Comparison of ENCODE assay signal across 10 cellular contexts in the genomic region with DNA sequence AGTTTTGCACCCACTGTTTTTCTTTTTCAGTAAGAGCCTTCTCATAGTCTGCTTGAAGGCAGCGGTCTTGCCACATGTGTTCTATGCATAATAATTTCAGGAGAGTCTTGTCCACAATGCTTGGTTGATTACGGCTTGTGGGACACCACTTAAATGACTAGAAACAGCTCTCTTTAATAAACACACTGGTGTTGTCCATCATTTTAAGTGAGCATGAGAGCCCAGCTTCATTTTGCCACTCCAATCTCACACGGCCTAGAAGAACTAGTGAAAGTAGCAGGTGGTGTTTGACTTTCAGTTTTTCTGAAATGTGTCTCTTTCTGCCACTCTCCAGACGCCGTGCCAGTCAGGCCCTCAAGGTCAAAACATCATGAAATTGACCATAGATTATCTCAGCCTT.
DNase-seq lines count a peak whose midpoint lies in the region; ATAC-seq and TF ChIP-seq lines count a peak whose summit lies in the region.
"Had no signal": no experiment of that assay in that cellular context is flagged by ENCODE, and none has a peak within 500 bp of the region (broad histone marks: within the 10 kb centered on the region; RNA-seq: fewer than 3 reads in every experiment).

No MANE protein-coding gene starts in this region.

- H3K9me3 ChIP-seq in lower lobe of right lung = no peaks in the 10 kb centered on the region

- ATAC-seq in GM18909 (IDR thresholded peaks at IDR 0.05; ENCODE audit: poor library complexity, unreplicated experiment) (peak; percentile 81), HG02610 (IDR thresholded peaks at IDR 0.05; ENCODE audit: unreplicated experiment) (peak; percentile 88), HG03520 (IDR thresholded peaks at IDR 0.05; ENCODE audit: unreplicated experiment) (peak; percentile 63), lower lobe of right lung (no peak)
- ATAC-seq in stimulated activated memory B cell treated with anti-CD40 and anti-IgM and Interleukin-4, amounts not matched to agents 10 μg/mL and 1 μg/mL and 100 μg/mL, for 72 hours = peak; percentile 84
- ATAC-seq: left colon had no signal

- H3K36me3 ChIP-seq in lower lobe of right lung = no peaks in the 10 kb centered on the region

- H3K27me3 Mint-ChIP-seq in stimulated activated memory B cell treated with anti-CD40 and anti-IgM and Interleukin-4, amounts not matched to agents 10 μg/mL and 1 μg/mL and 100 μg/mL, for 72 hours = no peaks in the 10 kb centered on the region

- peaks cover 65% of the 10 kb centered on the region for H3K4me1 Mint-ChIP-seq in stimulated activated memory B cell treated with anti-CD40 and anti-IgM and Interleukin-4, amounts not matched to agents 10 μg/mL and 1 μg/mL and 100 μg/mL, for 72 hours

- H3K27ac ChIP-seq in lower lobe of right lung = no peak overlapping the region
- H3K27ac ChIP-seq: epithelial cell of prostate had no signal

- H3K4me3 ChIP-seq in lower lobe of right lung = no peak overlapping the region

- no peaks in the 10 kb centered on the region for H3K4me1 ChIP-seq in lower lobe of right lung

- peaks cover 4% of the 10 kb centered on the region for H3K9me3 Mint-ChIP-seq in stimulated activated memory B cell treated with anti-CD40 and anti-IgM and Interleukin-4, amounts not matched to agents 10 μg/mL and 1 μg/mL and 100 μg/mL, for 72 hours

- no peak for TF ChIP-seq CTCF in lower lobe of right lung (IDR thresholded peaks at IDR 0.05)

- peak overlapping the region; percentile 60 for H3K4me3 Mint-ChIP-seq in stimulated activated memory B cell treated with anti-CD40 and anti-IgM and Interleukin-4, amounts not matched to agents 10 μg/mL and 1 μg/mL and 100 μg/mL, for 72 hours

- DNase-seq in NCI-H69 (lab: John Stamatoyannopoulos, UW) (no peak), NCI-H748 treated with DMSO at 0.1 percent for 48 hours (lab: John Stamatoyannopoulos, UW) (no peak), lower lobe of right lung (no peak)
- DNase-seq: left colon, NCI-H526 treated with DMSO at 0.1 percent for 48 hours had no signal

- H3K36me3 Mint-ChIP-seq in stimulated activated memory B cell treated with anti-CD40 and anti-IgM and Interleukin-4, amounts not matched to agents 10 μg/mL and 1 μg/mL and 100 μg/mL, for 72 hours = peaks cover 18% of the 10 kb centered on the region

- peak overlapping the region; percentile 98 for H3K27ac Mint-ChIP-seq in stimulated activated memory B cell treated with anti-CD40 and anti-IgM and Interleukin-4, amounts not matched to agents 10 μg/mL and 1 μg/mL and 100 μg/mL, for 72 hours

- H3K27me3 ChIP-seq in lower lobe of right lung (ENCODE audit: low read depth) = no peaks in the 10 kb centered on the region

- intact Hi-C loops in lower lobe of right lung (cut with DNase I) = no loop called here

Comparison
In these comparisons a context has a peak if more than half of its experiments do, and no peak if none do; other contexts are left out.
1. ATAC-seq: peak in GM18909 (single experiment), HG02610 (single experiment), HG03520 (single experiment) and stimulated activated memory B cell treated with anti-CD40 and anti-IgM and Interleukin-4, amounts not matched to agents 10 μg/mL and 1 μg/mL and 100 μg/mL, for 72 hours (single experiment); none in lower lobe of right lung (0 of 2).